Comparison of ENCODE assay signal across 9 cellular contexts in genomic region chr18:63890950-63891304, GRCh38. TPM values are rescaled to one million over a fixed set of nuclear protein-coding genes. Genes with fewer than 3 reads are reported as not detected.
A peak's percentile ranks its signal among the peaks of the same experiment; 100 is the strongest.
DNase-seq lines count a peak whose midpoint lies in the region; ATAC-seq, FAIRE-seq and TF ChIP-seq lines count a peak whose summit lies in the region.
"Had no signal": no experiment of that assay in that cellular context is flagged by ENCODE, and none has a peak within 500 bp of the region (broad histone marks: within the 10 kb centered on the region; RNA-seq: fewer than 3 reads in every experiment).

No MANE protein-coding gene starts in this region.

- POLR2A ChIA-PET in HepG2 (lab: Yijun Ruan, JAX) = no interaction called here

- H3K9ac ChIP-seq in HepG2 (ENCODE audit: insufficient read depth, low read depth, low read length) = no peak overlapping the region

- H3K4me3 Mint-ChIP-seq in activated CD4-positive, alpha-beta T cell treated with anti-CD3 and anti-CD28 coated beads, Interleukin-2, amount 10 ng/mL, durations not matched to agents 24 days and 14 days = no peak overlapping the region
- H3K4me3 Mint-ChIP-seq: IgD-negative memory B cell had no signal

- H3K79me2 ChIP-seq in HepG2 (ENCODE audit: insufficient read depth, low read length) = no peaks in the 10 kb centered on the region

- no peak overlapping the region for H3K27ac ChIP-seq in HepG2 (ENCODE audit: extremely low read length, insufficient read depth, low read length)

- in situ Hi-C loops in GM13976 (cut with MboI; ENCODE audit: low sequenced_read_pairs, unreplicated experiment) = no loop called here
- in situ Hi-C loops in HepG2 (cut with HindIII; ENCODE audit: extremely low pct_ligation_motif_present, low pct_unique_long_range_greater_than_20kb) = loop anchor here (10.0 kb wide), 1 partner anchor 84 kb away; the partner anchor contains the start of gene SERPINB8

- H3K4me1 Mint-ChIP-seq in activated CD4-positive, alpha-beta T cell treated with anti-CD3 and anti-CD28 coated beads, Interleukin-2, amount 10 ng/mL, durations not matched to agents 24 days and 14 days = peaks cover 6% of the 10 kb centered on the region
- H3K4me1 Mint-ChIP-seq: IgD-negative memory B cell had no signal

- DNase-seq in GM13976 (ENCODE audit: low spot score) (no peak), NCI-H82 treated with DMSO at 0.1 percent for 48 hours (lab: John Stamatoyannopoulos, UW; ENCODE audit: unreplicated experiment) (peak; percentile 46), HepG2 (ENCODE audit: low spot score) (peak; percentile 51), DMS79 (lab: John Stamatoyannopoulos, UW) (no peak), ecto neural progenitor cell (ENCODE audit: low spot score) (no peak)
- no peak for DNase-seq in activated CD4-positive, alpha-beta T cell treated with anti-CD3 and anti-CD28 coated beads, Interleukin-2, amount 10 ng/mL, durations not matched to agents 24 days and 14 days

- H3K36me3 Mint-ChIP-seq in activated CD4-positive, alpha-beta T cell treated with anti-CD3 and anti-CD28 coated beads, Interleukin-2, amount 10 ng/mL, durations not matched to agents 24 days and 14 days (ENCODE audit: low read depth) = no peaks in the 10 kb centered on the region
- H3K36me3 Mint-ChIP-seq: IgD-negative memory B cell had no signal

- no peak overlapping the region for H3K27ac Mint-ChIP-seq in activated CD4-positive, alpha-beta T cell treated with anti-CD3 and anti-CD28 coated beads, Interleukin-2, amount 10 ng/mL, durations not matched to agents 24 days and 14 days
- H3K27ac Mint-ChIP-seq: IgD-negative memory B cell had no signal

- H3K36me3 ChIP-seq in HepG2 (replicated peaks in 1 of 2; ENCODE audit: control insufficient read depth in 1 of 2, insufficient read depth in 2 of 2, low read length in 2 of 2) = no peaks in the 10 kb centered on the region

- peaks cover 16% of the 10 kb centered on the region for H3K27me3 Mint-ChIP-seq in activated CD4-positive, alpha-beta T cell treated with anti-CD3 and anti-CD28 coated beads, Interleukin-2, amount 10 ng/mL, durations not matched to agents 24 days and 14 days

- H4K20me1 ChIP-seq in HepG2 (ENCODE audit: insufficient read depth, low read length) = no peaks in the 10 kb centered on the region

- WGBS in HepG2 (ENCODE audit: low lambda C conversion rate) = 3% methylated on average over 5 of the region's 5 CpGs

- FAIRE-seq in HepG2 (lab: Jason Lieb, UNC) = no peak

- no peaks in the 10 kb centered on the region for H3K9me3 Mint-ChIP-seq in activated CD4-positive, alpha-beta T cell treated with anti-CD3 and anti-CD28 coated beads, Interleukin-2, amount 10 ng/mL, durations not matched to agents 24 days and 14 days
- H3K9me3 Mint-ChIP-seq: IgD-negative memory B cell had no signal

- TF ChIP-seq RAD21 in HepG2 (CRISPR knock-in tag; IDR thresholded peaks at IDR 0.05) = no peak

- H3K9me3 ChIP-seq in HepG2 (ENCODE audit: low read length) = no peaks in the 10 kb centered on the region

- no TSS peak for BruUV-seq in HepG2 (replicated peaks; lab: Mats Ljungman, UMichigan)

- no peak overlapping the region for H3K4me2 ChIP-seq in HepG2 (ENCODE audit: low read depth, low read length)

- H3K4me1 ChIP-seq in HepG2 (ENCODE audit: insufficient read depth, low read length) = no peaks in the 10 kb centered on the region

- H3K27me3 ChIP-seq in HepG2 (ENCODE audit: control insufficient read depth in 1 of 2, insufficient read depth in 2 of 2, low read length in 2 of 2) = 0 out of 5 replicates have a peak, but pooled peaks cover 0 to 3% of the 10 kb centered on the region in 2 experiments

- TF ChIP-seq EP300 in HepG2 (IDR thresholded peaks at IDR 0.05; ENCODE audit: low read depth in 2 of 2, low read length in 2 of 2) (no peak), HepG2 (CRISPR knock-in tag; IDR thresholded peaks at IDR 0.05; ENCODE audit: borderline replicate concordance) (no peak)

- peak; percentile 18 for TF ChIP-seq CTCF in GM13976 (IDR thresholded peaks at IDR 0.05; ENCODE audit: borderline replicate concordance, control extremely low read depth, extremely low read depth, insufficient read depth, missing control alignments)
- peak; percentile 63 for TF ChIP-seq CTCF in HepG2 (CRISPR knock-in tag; IDR thresholded peaks at IDR 0.05)

- TF ChIP-seq POLR2A in HepG2 (IDR thresholded peaks at IDR 0.05; ENCODE audit: insufficient read depth in 1 of 2, low read depth in 2 of 2, low read length in 2 of 2) = no peak

- ATAC-seq in HG02885 (IDR thresholded peaks at IDR 0.05; ENCODE audit: poor library complexity, unreplicated experiment) = peak; percentile 78
- peak; percentile 92 for ATAC-seq in HepG2
- ATAC-seq in GM19328 (IDR thresholded peaks at IDR 0.05; ENCODE audit: unreplicated experiment) = no peak

- no peak overlapping the region for H2AFZ ChIP-seq in HepG2 (ENCODE audit: low read length)

- no peak overlapping the region for H3K4me3 ChIP-seq in HepG2 (replicated peaks in 1 of 3; ENCODE audit: insufficient read depth in 1 of 3, low read depth in 2 of 3, low read length in 3 of 3)

- intact Hi-C loops in HepG2 (cut with micrococcal nuclease; ENCODE audit: unreplicated experiment) = loop anchor here (1.0 kb wide), 4 partner anchors 45 to 103 kb away; no protein-coding TSS in a partner anchor
- intact Hi-C loops in activated CD4-positive, alpha-beta T cell treated with anti-CD3 and anti-CD28 coated beads, Interleukin-2, amount 10 ng/mL, durations not matched to agents 24 days and 14 days (cut with micrococcal nuclease) = loop anchor here (1.0 to 5.0 kb wide), 2 partner anchors 88 to 106 kb away; no protein-coding TSS in a partner anchor

- CTCF ChIA-PET in HepG2 (lab: Yijun Ruan, JAX; ENCODE audit: low intra/inter-chr PET ratio, low total read pairs) = interaction anchor here (1.1 to 1.8 kb wide), 3 partner anchors 45 to 104 kb away, joined by 5 to 20 read pairs (median 9); no protein-coding TSS in a partner anchor

RNA-seq across cellular contexts. Expression of gene SERPINB2, which starts 3.4 kb away (rescaled TPM):
- 0.10 and 0.11 TPM in 2 replicates for total RNA-seq in HepG2 (2016; rRNA removed; fragmentation: Illumina TruSeq; extraction: Trizol)
- total RNA-seq in HepG2 (2016; cell fraction: cytosol; rRNA removed; fragmentation: Illumina TruSeq; extraction: Trizol; ENCODE audit: low read depth) = not detected in 2 replicates
- 0.24 TPM in 1 of 2 replicates, not detected in the other for total RNA-seq in HepG2 (2016; cell fraction: insoluble cytoplasmic fraction; rRNA removed; fragmentation: Illumina TruSeq; extraction: Trizol)
- not detected in 2 replicates for total RNA-seq in HepG2 (2016; cell fraction: membrane; rRNA removed; fragmentation: Illumina TruSeq; extraction: Trizol)
- not detected in 2 replicates for total RNA-seq in HepG2 (2016; cell fraction: nucleus; rRNA removed; fragmentation: Illumina TruSeq; extraction: Trizol)
- polyA plus RNA-seq in HepG2 (2011; rRNA removed) = 0.04 and 0.07 TPM in 2 replicates
- 0.04 and 0.08 TPM in 2 replicates for polyA plus RNA-seq in HepG2 (2011; cell fraction: cytosol; rRNA removed)
- polyA plus RNA-seq in HepG2 (2011; cell fraction: nucleus; rRNA removed) = 0.09 TPM in 1 of 2 replicates, not detected in the other
- polyA plus RNA-seq in HepG2 (2012) = not detected in 2 replicates
- not detected in 2 replicates for polyA plus RNA-seq in HepG2 (2016; cell fraction: cytosol; fragmentation: Illumina TruSeq; extraction: Trizol; ENCODE audit: low read depth)
- 0.13 TPM in 1 of 2 replicates, not detected in the other for polyA plus RNA-seq in HepG2 (2016; cell fraction: insoluble cytoplasmic fraction; fragmentation: Illumina TruSeq; extraction: Trizol; ENCODE audit: low read depth)
- polyA plus RNA-seq in HepG2 (2016; cell fraction: membrane; fragmentation: Illumina TruSeq; extraction: Trizol; ENCODE audit: low read depth) = not detected in 2 replicates
- polyA plus RNA-seq in HepG2 (2016; cell fraction: nucleus; fragmentation: Illumina TruSeq; extraction: Trizol; ENCODE audit: insufficient read depth, low read depth) = not detected in 2 replicates
- 0.49 TPM in 1 of 2 replicates, not detected in the other for polyA minus RNA-seq in HepG2 (2011; rRNA and poly(A)+ RNA removed; ENCODE audit: low replicate concordance)
- polyA minus RNA-seq in HepG2 (2011; cell fraction: cytosol; rRNA and poly(A)+ RNA removed) = not detected in 2 replicates
- not detected in 2 replicates for polyA minus RNA-seq in HepG2 (2011; cell fraction: nucleus; rRNA and poly(A)+ RNA removed)
- not detected in 2 replicates for total RNA-seq in activated CD4-positive, alpha-beta T cell treated with anti-CD3 and anti-CD28 coated beads, Interleukin-2, amount 10 ng/mL, durations not matched to agents 24 days and 14 days
- polyA plus RNA-seq: IgD-negative memory B cell had no signal

RNA-seq across cellular contexts. Expression of gene SERPINB10, which starts 16.8 kb away (rescaled TPM):
- total RNA-seq in HepG2 (2016; rRNA removed; fragmentation: Illumina TruSeq; extraction: Trizol) = not detected in 2 replicates
- not detected in 2 replicates for total RNA-seq in HepG2 (2016; cell fraction: cytosol; rRNA removed; fragmentation: Illumina TruSeq; extraction: Trizol; ENCODE audit: low read depth)
- not detected in 2 replicates for total RNA-seq in HepG2 (2016; cell fraction: insoluble cytoplasmic fraction; rRNA removed; fragmentation: Illumina TruSeq; extraction: Trizol)
- total RNA-seq in HepG2 (2016; cell fraction: membrane; rRNA removed; fragmentation: Illumina TruSeq; extraction: Trizol) = 0.28 TPM in 1 of 2 replicates, not detected in the other
- not detected in 2 replicates for total RNA-seq in HepG2 (2016; cell fraction: nucleus; rRNA removed; fragmentation: Illumina TruSeq; extraction: Trizol)
- polyA plus RNA-seq in HepG2 (2011; rRNA removed) = not detected in 2 replicates
- polyA plus RNA-seq in HepG2 (2011; cell fraction: cytosol; rRNA removed) = 0.03 TPM in 1 of 2 replicates, not detected in the other
- polyA plus RNA-seq in HepG2 (2011; cell fraction: nucleus; rRNA removed) = not detected in 2 replicates
- polyA plus RNA-seq in HepG2 (2012) = not detected in 2 replicates
- polyA plus RNA-seq in HepG2 (2016; cell fraction: cytosol; fragmentation: Illumina TruSeq; extraction: Trizol; ENCODE audit: low read depth) = not detected in 2 replicates
- polyA plus RNA-seq in HepG2 (2016; cell fraction: insoluble cytoplasmic fraction; fragmentation: Illumina TruSeq; extraction: Trizol; ENCODE audit: low read depth) = not detected in 2 replicates
- polyA plus RNA-seq in HepG2 (2016; cell fraction: membrane; fragmentation: Illumina TruSeq; extraction: Trizol; ENCODE audit: low read depth) = not detected in 2 replicates
- polyA plus RNA-seq in HepG2 (2016; cell fraction: nucleus; fragmentation: Illumina TruSeq; extraction: Trizol; ENCODE audit: insufficient read depth, low read depth) = not detected in 2 replicates
- polyA minus RNA-seq in HepG2 (2011; rRNA and poly(A)+ RNA removed; ENCODE audit: low replicate concordance) = not detected in 2 replicates
- not detected in 2 replicates for polyA minus RNA-seq in HepG2 (2011; cell fraction: cytosol; rRNA and poly(A)+ RNA removed)
- not detected in 2 replicates for polyA minus RNA-seq in HepG2 (2011; cell fraction: nucleus; rRNA and poly(A)+ RNA removed)
- not detected in 2 replicates for total RNA-seq in activated CD4-positive, alpha-beta T cell treated with anti-CD3 and anti-CD28 coated beads, Interleukin-2, amount 10 ng/mL, durations not matched to agents 24 days and 14 days
- polyA plus RNA-seq: IgD-negative memory B cell had no signal

RNA-seq across cellular contexts. Expression of gene HMSD, which starts 58.2 kb away (rescaled TPM):
- not detected in 2 replicates for total RNA-seq in HepG2 (2016; rRNA removed; fragmentation: Illumina TruSeq; extraction: Trizol)
- not detected in 2 replicates for total RNA-seq in HepG2 (2016; cell fraction: cytosol; rRNA removed; fragmentation: Illumina TruSeq; extraction: Trizol; ENCODE audit: low read depth)
- not detected in 2 replicates for total RNA-seq in HepG2 (2016; cell fraction: insoluble cytoplasmic fraction; rRNA removed; fragmentation: Illumina TruSeq; extraction: Trizol)
- not detected in 2 replicates for total RNA-seq in HepG2 (2016; cell fraction: membrane; rRNA removed; fragmentation: Illumina TruSeq; extraction: Trizol)
- total RNA-seq in HepG2 (2016; cell fraction: nucleus; rRNA removed; fragmentation: Illumina TruSeq; extraction: Trizol) = not detected in 2 replicates
- not detected in 2 replicates for polyA plus RNA-seq in HepG2 (2011; rRNA removed)
- polyA plus RNA-seq in HepG2 (2011; cell fraction: cytosol; rRNA removed) = not detected in 2 replicates
- not detected in 2 replicates for polyA plus RNA-seq in HepG2 (2011; cell fraction: nucleus; rRNA removed)
- not detected in 2 replicates for polyA plus RNA-seq in HepG2 (2012)
- polyA plus RNA-seq in HepG2 (2016; cell fraction: cytosol; fragmentation: Illumina TruSeq; extraction: Trizol; ENCODE audit: low read depth) = not detected in 2 replicates
- polyA plus RNA-seq in HepG2 (2016; cell fraction: insoluble cytoplasmic fraction; fragmentation: Illumina TruSeq; extraction: Trizol; ENCODE audit: low read depth) = not detected in 2 replicates
- polyA plus RNA-seq in HepG2 (2016; cell fraction: membrane; fragmentation: Illumina TruSeq; extraction: Trizol; ENCODE audit: low read depth) = not detected in 2 replicates
- polyA plus RNA-seq in HepG2 (2016; cell fraction: nucleus; fragmentation: Illumina TruSeq; extraction: Trizol; ENCODE audit: insufficient read depth, low read depth) = not detected in 2 replicates
- polyA minus RNA-seq in HepG2 (2011; rRNA and poly(A)+ RNA removed; ENCODE audit: low replicate concordance) = not detected in 2 replicates
- not detected in 2 replicates for polyA minus RNA-seq in HepG2 (2011; cell fraction: cytosol; rRNA and poly(A)+ RNA removed)
- not detected in 2 replicates for polyA minus RNA-seq in HepG2 (2011; cell fraction: nucleus; rRNA and poly(A)+ RNA removed)
- 16.8 and 25.0 TPM in 2 replicates for total RNA-seq in activated CD4-positive, alpha-beta T cell treated with anti-CD3 and anti-CD28 coated beads, Interleukin-2, amount 10 ng/mL, durations not matched to agents 24 days and 14 days
- polyA plus RNA-seq: IgD-negative memory B cell had no signal

Comparison
In these comparisons a context has a peak if more than half of its experiments do, and no peak if none do; other contexts are left out.
1. DNase-seq: peak in NCI-H82 treated with DMSO at 0.1 percent for 48 hours (single experiment) and HepG2 (single experiment); none in GM13976 (single experiment), activated CD4-positive, alpha-beta T cell treated with anti-CD3 and anti-CD28 coated beads, Interleukin-2, amount 10 ng/mL, durations not matched to agents 24 days and 14 days (single experiment), DMS79 (single experiment) and ecto neural progenitor cell (single experiment).
2. RNA of gene HMSD, which starts 58.2 kb away (total RNA-seq): 16.8 to 25.0 TPM in activated CD4-positive, alpha-beta T cell treated with anti-CD3 and anti-CD28 coated beads, Interleukin-2, amount 10 ng/mL, durations not matched to agents 24 days and 14 days; not detected in HepG2; every median in the first group is over 10 times any median in the second.